ENCODE assay signal across 2 cellular contexts in genomic region chr17:45266372-45266926, GRCh38.
TF ChIP-seq lines count a peak whose summit lies in the region.

No MANE protein-coding gene starts in this region.

TF ChIP-seq in SK-N-SH, 30 proteins besides CTCF, POLR2A, EP300 and RAD21:
- TF ChIP-seq, protein P1, sequence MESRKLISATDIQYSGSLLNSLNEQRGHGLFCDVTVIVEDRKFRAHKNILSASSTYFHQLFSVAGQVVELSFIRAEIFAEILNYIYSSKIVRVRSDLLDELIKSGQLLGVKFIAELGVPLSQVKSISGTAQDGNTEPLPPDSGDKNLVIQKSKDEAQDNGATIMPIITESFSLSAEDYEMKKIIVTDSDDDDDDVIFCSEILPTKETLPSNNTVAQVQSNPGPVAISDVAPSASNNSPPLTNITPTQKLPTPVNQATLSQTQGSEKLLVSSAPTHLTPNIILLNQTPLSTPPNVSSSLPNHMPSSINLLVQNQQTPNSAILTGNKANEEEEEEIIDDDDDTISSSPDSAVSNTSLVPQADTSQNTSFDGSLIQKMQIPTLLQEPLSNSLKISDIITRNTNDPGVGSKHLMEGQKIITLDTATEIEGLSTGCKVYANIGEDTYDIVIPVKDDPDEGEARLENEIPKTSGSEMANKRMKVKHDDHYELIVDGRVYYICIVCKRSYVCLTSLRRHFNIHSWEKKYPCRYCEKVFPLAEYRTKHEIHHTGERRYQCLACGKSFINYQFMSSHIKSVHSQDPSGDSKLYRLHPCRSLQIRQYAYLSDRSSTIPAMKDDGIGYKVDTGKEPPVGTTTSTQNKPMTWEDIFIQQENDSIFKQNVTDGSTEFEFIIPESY (IDR thresholded peaks at IDR 0.05; ENCODE audit: borderline replicate concordance, low read depth) = no peak
- TF ChIP-seq, protein P2, sequence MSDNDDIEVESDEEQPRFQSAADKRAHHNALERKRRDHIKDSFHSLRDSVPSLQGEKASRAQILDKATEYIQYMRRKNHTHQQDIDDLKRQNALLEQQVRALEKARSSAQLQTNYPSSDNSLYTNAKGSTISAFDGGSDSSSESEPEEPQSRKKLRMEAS (IDR thresholded peaks at IDR 0.05; ENCODE audit: low read depth) = no peak
- no peak for TF ChIP-seq RXRA (IDR thresholded peaks at IDR 0.05; ENCODE audit: borderline replicate concordance, low read depth)
- no peak for TF ChIP-seq RCOR1 (IDR thresholded peaks at IDR 0.05; ENCODE audit: low read length)
- no peak for TF ChIP-seq FOXJ3 (CRISPR knock-in tag; IDR thresholded peaks at IDR 0.05)
- TF ChIP-seq JUND (IDR thresholded peaks at IDR 0.05) = no peak

TF ChIP-seq in SK-N-SH treated with all-trans-retinoic acid at 6 μM for 48 hours, 23 proteins besides CTCF, POLR2A, EP300 and RAD21:
- TF ChIP-seq TOX (CRISPR knock-in tag; IDR thresholded peaks at IDR 0.05; ENCODE audit: borderline replicate concordance) = no peak
- no peak for TF ChIP-seq ZFP3 (CRISPR knock-in tag; IDR thresholded peaks at IDR 0.05)
- TF ChIP-seq ISL1 (CRISPR knock-in tag; IDR thresholded peaks at IDR 0.05) = no peak
- TF ChIP-seq, protein P3, sequence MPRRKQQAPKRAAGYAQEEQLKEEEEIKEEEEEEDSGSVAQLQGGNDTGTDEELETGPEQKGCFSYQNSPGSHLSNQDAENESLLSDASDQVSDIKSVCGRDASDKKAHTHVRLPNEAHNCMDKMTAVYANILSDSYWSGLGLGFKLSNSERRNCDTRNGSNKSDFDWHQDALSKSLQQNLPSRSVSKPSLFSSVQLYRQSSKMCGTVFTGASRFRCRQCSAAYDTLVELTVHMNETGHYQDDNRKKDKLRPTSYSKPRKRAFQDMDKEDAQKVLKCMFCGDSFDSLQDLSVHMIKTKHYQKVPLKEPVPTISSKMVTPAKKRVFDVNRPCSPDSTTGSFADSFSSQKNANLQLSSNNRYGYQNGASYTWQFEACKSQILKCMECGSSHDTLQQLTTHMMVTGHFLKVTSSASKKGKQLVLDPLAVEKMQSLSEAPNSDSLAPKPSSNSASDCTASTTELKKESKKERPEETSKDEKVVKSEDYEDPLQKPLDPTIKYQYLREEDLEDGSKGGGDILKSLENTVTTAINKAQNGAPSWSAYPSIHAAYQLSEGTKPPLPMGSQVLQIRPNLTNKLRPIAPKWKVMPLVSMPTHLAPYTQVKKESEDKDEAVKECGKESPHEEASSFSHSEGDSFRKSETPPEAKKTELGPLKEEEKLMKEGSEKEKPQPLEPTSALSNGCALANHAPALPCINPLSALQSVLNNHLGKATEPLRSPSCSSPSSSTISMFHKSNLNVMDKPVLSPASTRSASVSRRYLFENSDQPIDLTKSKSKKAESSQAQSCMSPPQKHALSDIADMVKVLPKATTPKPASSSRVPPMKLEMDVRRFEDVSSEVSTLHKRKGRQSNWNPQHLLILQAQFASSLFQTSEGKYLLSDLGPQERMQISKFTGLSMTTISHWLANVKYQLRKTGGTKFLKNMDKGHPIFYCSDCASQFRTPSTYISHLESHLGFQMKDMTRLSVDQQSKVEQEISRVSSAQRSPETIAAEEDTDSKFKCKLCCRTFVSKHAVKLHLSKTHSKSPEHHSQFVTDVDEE (CRISPR knock-in tag; IDR thresholded peaks at IDR 0.05) = no peak
- TF ChIP-seq OSR1 (CRISPR knock-in tag; IDR thresholded peaks at IDR 0.05) = no peak
- no peak for TF ChIP-seq ZNF70 (CRISPR knock-in tag; IDR thresholded peaks at IDR 0.05)
- TF ChIP-seq PATZ1 (CRISPR knock-in tag; IDR thresholded peaks at IDR 0.05; ENCODE audit: borderline replicate concordance) = no peak
- no peak for TF ChIP-seq CSRNP3 (CRISPR knock-in tag; IDR thresholded peaks at IDR 0.05)
- TF ChIP-seq ZNF565 (CRISPR knock-in tag; conservative IDR thresholded peaks at IDR 0.05; ENCODE audit: low read depth) = no peak
- no peak for TF ChIP-seq RARB (CRISPR knock-in tag; IDR thresholded peaks at IDR 0.05)
- TF ChIP-seq, protein P4, sequence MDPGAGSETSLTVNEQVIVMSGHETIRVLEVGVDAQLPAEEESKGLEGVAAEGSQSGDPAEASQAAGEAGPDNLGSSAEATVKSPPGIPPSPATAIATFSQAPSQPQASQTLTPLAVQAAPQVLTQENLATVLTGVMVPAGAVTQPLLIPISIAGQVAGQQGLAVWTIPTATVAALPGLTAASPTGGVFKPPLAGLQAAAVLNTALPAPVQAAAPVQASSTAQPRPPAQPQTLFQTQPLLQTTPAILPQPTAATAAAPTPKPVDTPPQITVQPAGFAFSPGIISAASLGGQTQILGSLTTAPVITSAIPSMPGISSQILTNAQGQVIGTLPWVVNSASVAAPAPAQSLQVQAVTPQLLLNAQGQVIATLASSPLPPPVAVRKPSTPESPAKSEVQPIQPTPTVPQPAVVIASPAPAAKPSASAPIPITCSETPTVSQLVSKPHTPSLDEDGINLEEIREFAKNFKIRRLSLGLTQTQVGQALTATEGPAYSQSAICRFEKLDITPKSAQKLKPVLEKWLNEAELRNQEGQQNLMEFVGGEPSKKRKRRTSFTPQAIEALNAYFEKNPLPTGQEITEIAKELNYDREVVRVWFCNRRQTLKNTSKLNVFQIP (CRISPR knock-in tag; IDR thresholded peaks at IDR 0.05; ENCODE audit: borderline replicate concordance, low read depth) = no peak
